ENCODE assay signal across 15 cellular contexts in the genomic region with DNA sequence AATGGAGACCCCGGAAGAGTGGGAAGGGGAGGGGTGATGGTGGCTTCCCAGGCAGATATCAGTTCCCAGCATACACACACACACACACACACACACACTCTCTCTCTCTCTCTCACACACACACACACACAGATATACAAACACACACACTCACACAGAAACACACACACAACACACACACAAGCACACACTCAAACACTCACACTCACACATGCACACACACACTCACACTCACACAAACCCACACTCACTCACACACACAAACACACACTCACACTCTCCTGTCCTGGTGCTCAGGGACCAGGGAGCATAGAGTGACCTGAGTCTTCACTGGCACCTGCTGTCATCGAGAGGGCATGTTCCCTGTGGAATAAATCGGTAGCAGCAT. TPM values are rescaled to one million over a fixed set of nuclear protein-coding genes. Genes with fewer than 3 reads are reported as not detected.
"Had no signal": no experiment of that assay in that cellular context is flagged by ENCODE, and none has a peak within 500 bp of the region (broad histone marks: within the 10 kb centered on the region; RNA-seq: fewer than 3 reads in every experiment).

No MANE protein-coding gene starts in this region.

- H3K4me3 Mint-ChIP-seq: memory B cell; naive thymus-derived CD4-positive, alpha-beta T cell had no signal

- H3K36me3 ChIP-seq: breast epithelium, esophagus squamous epithelium had no signal

- H3K4me1 ChIP-seq: breast epithelium had no signal

- H3K9me3 Mint-ChIP-seq: memory B cell had no signal

- H3K36me3 Mint-ChIP-seq: memory B cell had no signal

- H3K27ac Mint-ChIP-seq: memory B cell; naive thymus-derived CD4-positive, alpha-beta T cell had no signal

- H3K4me3 ChIP-seq: breast epithelium, esophagus squamous epithelium, left lung, mucosa of descending colon, testis had no signal

- ATAC-seq: mucosa of descending colon; naive thymus-derived CD4-positive, alpha-beta T cell; stimulated activated naive CD8-positive, alpha-beta T cell treated with anti-CD3 and anti-CD28 coated beads, Interleukin-15, Interleukin-2, amounts not matched to agents 100 U/mL and 50 U/mL, for 24 hours had no signal

- DNase-seq: activated CD4-positive, alpha-beta T cell treated with anti-CD3 and anti-CD28 coated beads, Interleukin-2, amount 50 U/mL, for 1 hour; activated CD8-positive, alpha-beta memory T cell treated with anti-CD3 and anti-CD28 coated beads for 24 hours; activated naive CD4-positive, alpha-beta T cell treated with Interleukin-2 at 50 U/mL for 16 hours; esophagus squamous epithelium; left lung; naive thymus-derived CD4-positive, alpha-beta T cell; stimulated activated CD4-positive, alpha-beta T cell treated with anti-CD3 and anti-CD28 coated beads, Interleukin-4, amount 100 ng/mL, for 24 hours; stimulated activated naive CD8-positive, alpha-beta T cell treated with anti-CD3 and anti-CD28 coated beads, Interleukin-15, Interleukin-2, amounts not matched to agents 100 U/mL and 50 U/mL, for 24 hours; SW 1271; testis had no signal

- H3K9me3 ChIP-seq: breast epithelium, esophagus squamous epithelium, left lung, mucosa of descending colon, testis had no signal

- H3K27ac ChIP-seq: esophagus squamous epithelium, testis had no signal

RNA-seq across cellular contexts. Expression of a gene that starts 5.6 kb away (rescaled TPM):
- total RNA-seq: fibroblast of villous mesenchyme; naive thymus-derived CD4-positive, alpha-beta T cell; T-helper 2 cell treated with Interferon-gamma antibody and Interleukin-4, amounts not matched to agents 100 ng/mL and 5 ng/mL, for 36 hours had no signal
